16 cellular contexts compared by ENCODE assay signal in the genomic region with DNA sequence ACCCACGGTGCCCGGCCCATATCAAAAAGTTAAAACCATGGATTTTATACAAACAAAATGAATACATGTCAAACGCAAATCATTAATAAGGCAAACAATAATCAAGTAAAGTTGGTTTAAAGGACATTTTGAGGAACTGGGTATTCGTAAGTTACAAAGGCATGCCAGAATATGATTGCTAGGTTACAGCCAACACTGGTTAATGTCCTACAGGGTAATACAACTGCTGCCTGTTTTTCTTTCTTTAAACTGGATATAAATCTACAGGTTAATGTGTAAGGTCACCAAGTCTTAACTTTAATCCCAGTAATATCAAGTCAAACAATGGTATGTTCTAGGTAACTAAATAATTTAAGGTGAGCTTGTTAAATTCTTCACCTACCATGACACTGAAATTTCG.
A peak's percentile ranks its signal among the peaks of the same experiment; 100 is the strongest.
DNase-seq lines count a peak whose midpoint lies in the region; ATAC-seq, FAIRE-seq and TF ChIP-seq lines count a peak whose summit lies in the region.
"Had no signal": no experiment of that assay in that cellular context is flagged by ENCODE, and none has a peak within 500 bp of the region (broad histone marks: within the 10 kb centered on the region; RNA-seq: fewer than 3 reads in every experiment).

No MANE protein-coding gene starts in this region.

- in situ Hi-C loops in HepG2 (cut with HindIII; ENCODE audit: extremely low pct_ligation_motif_present, low pct_unique_long_range_greater_than_20kb) = no loop called here

- H3K4me3 ChIP-seq in HepG2 (replicated peaks in 1 of 3; ENCODE audit: insufficient read depth in 1 of 3, low read depth in 2 of 3, low read length in 3 of 3) (no peak overlapping the region), right lobe of liver (no peak overlapping the region), H1 (ENCODE audit: extremely low read depth in 1 of 4, insufficient read depth in 2 of 4, low read depth in 3 of 4, low read length in 4 of 4) (no peak overlapping the region), tibial artery (no peak overlapping the region), BE2C (ENCODE audit: low read depth, low read length) (no peak overlapping the region)

- H3K27me3 ChIP-seq in HepG2 (ENCODE audit: control insufficient read depth in 1 of 2, insufficient read depth in 2 of 2, low read length in 2 of 2) = no peaks in the 10 kb centered on the region
- no peaks in the 10 kb centered on the region for H3K27me3 ChIP-seq in right lobe of liver
- H3K27me3 ChIP-seq in H1 (replicated peaks in 1 of 4; ENCODE audit: control insufficient read depth in 3 of 4, extremely low read depth in 1 of 4, insufficient read depth in 3 of 4, low read length in 3 of 4) = no peaks in the 10 kb centered on the region
- no peaks in the 10 kb centered on the region for H3K27me3 ChIP-seq in tibial artery
- 0 out of 2 replicates have a peak, but pooled peaks cover 3% of the 10 kb centered on the region for H3K27me3 ChIP-seq in BE2C

- H3K18ac ChIP-seq in H1 (ENCODE audit: extremely low read depth, low read length) = peak overlapping the region; percentile 15; the same call in 1 of the 2 replicates

- H2BK20ac ChIP-seq in H1 (ENCODE audit: low read length) = no peak overlapping the region

- no peak for ATAC-seq in HepG2
- no peak for ATAC-seq in right lobe of liver
- ATAC-seq in HG03135 (IDR thresholded peaks at IDR 0.05; ENCODE audit: unreplicated experiment) = no peak
- ATAC-seq: HCT116 had no signal

- CTCF ChIA-PET in HepG2 (lab: Yijun Ruan, JAX; ENCODE audit: low intra/inter-chr PET ratio, low total read pairs) = no interaction called here
- CTCF ChIA-PET in H1 (lab: Charles Lee; ENCODE audit: partially characterized antibody) = interaction anchor here (1.0 to 1.2 kb wide), 2 partner anchors 10 to 460 kb away, joined by 4 read pairs; no protein-coding TSS in a partner anchor

- peaks cover 85% of the 10 kb centered on the region for H3K4me1 ChIP-seq in HepG2 (ENCODE audit: insufficient read depth, low read length)
- H3K4me1 ChIP-seq in right lobe of liver = peaks cover 0 to 29% (median 2%) of the 10 kb centered on the region in 4 donors
- H3K4me1 ChIP-seq in H1 (replicated peaks in 1 of 4; ENCODE audit: control insufficient read depth in 3 of 4, insufficient read depth in 4 of 4, low read length in 3 of 4) = peaks cover 0 to 30% (median 18%) of the 10 kb centered on the region in 4 experiments; a peak in 4 of 7 replicates
- peaks cover 0 to 51% (median 6%) of the 10 kb centered on the region in 4 donors for H3K4me1 ChIP-seq in tibial artery
- H3K4me1 ChIP-seq in BE2C = no peaks in the 10 kb centered on the region

- no peak overlapping the region for H4K8ac ChIP-seq in H1 (ENCODE audit: extremely low read depth, insufficient read depth, low read length)

- H3K23me2 ChIP-seq in H1 (ENCODE audit: low read depth, low read length) = no peaks in the 10 kb centered on the region

- no peak overlapping the region for H2BK120ac ChIP-seq in H1 (replicated peaks; ENCODE audit: low read depth, low read length)

- TF ChIP-seq POLR2A in HepG2 (IDR thresholded peaks at IDR 0.05; ENCODE audit: insufficient read depth in 1 of 2, low read depth in 2 of 2, low read length in 2 of 2) = no peak
- no peak for TF ChIP-seq POLR2A in right lobe of liver (IDR thresholded peaks at IDR 0.05)
- no peak for TF ChIP-seq POLR2A in H1 (IDR thresholded peaks at IDR 0.05; ENCODE audit: control extremely low read depth in 1 of 2, low read depth in 2 of 2, low read length in 2 of 2)

- no peak overlapping the region for H4K91ac ChIP-seq in H1 (replicated peaks; ENCODE audit: insufficient read length, low read length)

- H3K9ac ChIP-seq in HepG2 (ENCODE audit: insufficient read depth, low read depth, low read length) = no peak overlapping the region
- H3K9ac ChIP-seq in H1 (replicated peaks in 1 of 4; ENCODE audit: extremely low read depth in 1 of 4, low read depth in 3 of 4, low read length in 3 of 4) = no peak overlapping the region

- FAIRE-seq in HepG2 (lab: Jason Lieb, UNC) (no peak), H1 (lab: Jason Lieb, UNC) (peak; percentile 19)
- FAIRE-seq: G401.6, H54 had no signal

- no peak overlapping the region for H3K56ac ChIP-seq in H1 (replicated peaks; ENCODE audit: insufficient read length, low read depth, low read length)

- TF ChIP-seq RAD21 in HepG2 (CRISPR knock-in tag; IDR thresholded peaks at IDR 0.05) (no peak), H1 (IDR thresholded peaks at IDR 0.05 in 1 of 2, conservative IDR thresholded peaks at IDR 0.05 in 1 of 2; ENCODE audit: low read depth in 2 of 2, low read length in 2 of 2) (no peak)

- no peak overlapping the region for H2BK5ac ChIP-seq in H1 (ENCODE audit: low read depth, low read length)

- BruUV-seq in HepG2 (replicated peaks; lab: Mats Ljungman, UMichigan) = no TSS peak

- no peak overlapping the region for H4K5ac ChIP-seq in H1 (ENCODE audit: insufficient read length, low read depth, low read length)

- no peak overlapping the region for H3K4ac ChIP-seq in H1 (replicated peaks; ENCODE audit: insufficient read length, low read depth, low read length)

- H3K79me2 ChIP-seq in HepG2 (ENCODE audit: insufficient read depth, low read length) (peaks cover 25% of the 10 kb centered on the region), H1 (ENCODE audit: control insufficient read depth in 1 of 2, insufficient read depth in 2 of 2, low read length in 2 of 2) (peaks cover 0 to 94% of the 10 kb centered on the region in 2 experiments; a peak in 3 of 4 replicates)

- no peak overlapping the region for H2AK5ac ChIP-seq in H1 (ENCODE audit: low read depth, low read length)

- no peaks in the 10 kb centered on the region for H3K9me3 ChIP-seq in HepG2 (ENCODE audit: low read length)
- no peaks in the 10 kb centered on the region for H3K9me3 ChIP-seq in right lobe of liver
- H3K9me3 ChIP-seq in H1 (ENCODE audit: insufficient read depth in 2 of 2, low read depth in 1 of 2, low read length in 1 of 2) = no peaks in the 10 kb centered on the region
- no peaks in the 10 kb centered on the region for H3K9me3 ChIP-seq in tibial artery
- no peaks in the 10 kb centered on the region for H3K9me3 ChIP-seq in BE2C

- no peak overlapping the region for H3K14ac ChIP-seq in H1 (ENCODE audit: insufficient read length)

- H2BK15ac ChIP-seq in H1 (ENCODE audit: low read length) = no peak overlapping the region

- H3K79me1 ChIP-seq in H1 (ENCODE audit: low read depth, low read length) = peaks cover 6% of the 10 kb centered on the region; the same call in 1 of the 2 replicates

- DNase-seq in HepG2 (ENCODE audit: low spot score) = no peak
- DNase-seq in right lobe of liver = no peak
- no peak for DNase-seq in H1 (ENCODE audit: low read depth in 1 of 2, low spot score in 2 of 2)
- DNase-seq in left kidney (ENCODE audit: low read depth, low spot score) = peak; percentile 31
- DNase-seq in tibial artery = no peak
- no peak for DNase-seq in BE2C
- DNase-seq: ACHN; C1 segment of cervical spinal cord; CD4-positive, alpha-beta T cell; DMS153; DMS79 treated with DMSO at 0.1 percent for 48 hours; EL had no signal

- WGBS in HepG2 (ENCODE audit: low lambda C conversion rate) = 89% methylated on average over 5 of the region's 5 CpGs
- 76% methylated on average over 5 of the region's 5 CpGs for WGBS in right lobe of liver (ENCODE audit: insufficient coverage, low coverage, low lambda C conversion rate, missing lambda C conversion rate)
- 95% methylated on average over 5 of the region's 5 CpGs; no CpG with 5 or more reads in 1 of the 2 experiments for WGBS in H1 (ENCODE audit: extremely low coverage in 1 of 2, insufficient coverage in 1 of 2, insufficient read length in 1 of 2, insufficient replicate concordance in 2 of 2, low coverage in 1 of 2, low lambda C conversion rate in 2 of 2, missing lambda C conversion rate in 1 of 2), 2 experiments

- POLR2A ChIA-PET in HepG2 (lab: Yijun Ruan, JAX) = no interaction called here
- POLR2A ChIA-PET in H1 (lab: Charles Lee; ENCODE audit: partially characterized antibody) = no interaction called here

- H3K4me2 ChIP-seq in HepG2 (ENCODE audit: low read depth, low read length) (0 out of 2 replicates have a peak overlapping the region, but pooled peaks have one; percentile 4), H1 (ENCODE audit: insufficient read depth in 1 of 2, low read depth in 2 of 2, low read length in 2 of 2) (no peak overlapping the region)

- H4K20me1 ChIP-seq in HepG2 (ENCODE audit: insufficient read depth, low read length) = no peaks in the 10 kb centered on the region
- H4K20me1 ChIP-seq in H1 (replicated peaks in 1 of 2; ENCODE audit: control insufficient read depth in 1 of 2, insufficient read depth in 2 of 2, low read length in 2 of 2) = peaks cover 2 to 4% of the 10 kb centered on the region in 2 experiments

- no peak overlapping the region for H2BK12ac ChIP-seq in H1 (ENCODE audit: low read depth, low read length)

- TF ChIP-seq CTCF in HepG2 (CRISPR knock-in tag; IDR thresholded peaks at IDR 0.05) = no peak
- TF ChIP-seq CTCF in right lobe of liver (IDR thresholded peaks at IDR 0.05) = no peak
- no peak for TF ChIP-seq CTCF in H1 (IDR thresholded peaks at IDR 0.05; ENCODE audit: control extremely low read depth in 1 of 3, insufficient read depth in 1 of 3, low read depth in 1 of 3, low read length in 3 of 3)
- TF ChIP-seq CTCF in tibial artery (IDR thresholded peaks at IDR 0.05) = no peak
- no peak for TF ChIP-seq CTCF in BE2C (IDR thresholded peaks at IDR 0.05; ENCODE audit: low read depth, low read length)

- H3K27ac ChIP-seq in HepG2 (ENCODE audit: extremely low read length, insufficient read depth, low read length) = peak overlapping the region; percentile 56
- no peak overlapping the region for H3K27ac ChIP-seq in right lobe of liver
- H3K27ac ChIP-seq in H1 (ENCODE audit: low read depth, low read length) = no peak overlapping the region
- H3K27ac ChIP-seq in tibial artery = no peak overlapping the region

- no peak overlapping the region for H3K23ac ChIP-seq in H1 (ENCODE audit: insufficient read length)

- no peaks in the 10 kb centered on the region for H3K36me3 ChIP-seq in HepG2 (replicated peaks in 1 of 2; ENCODE audit: control insufficient read depth in 1 of 2, insufficient read depth in 2 of 2, low read length in 2 of 2)
- H3K36me3 ChIP-seq in right lobe of liver = no peaks in the 10 kb centered on the region
- no peaks in the 10 kb centered on the region for H3K36me3 ChIP-seq in H1 (ENCODE audit: control insufficient read depth in 2 of 4, insufficient read depth in 4 of 4, low read length in 3 of 4)
- no peaks in the 10 kb centered on the region for H3K36me3 ChIP-seq in tibial artery
- no peaks in the 10 kb centered on the region for H3K36me3 ChIP-seq in BE2C

- intact Hi-C loops in HepG2 (cut with micrococcal nuclease; ENCODE audit: unreplicated experiment) (loop anchor here (5.0 kb wide), 2 partner anchors 100 to 165 kb away; a partner anchor contains a TSS), right lobe of liver (cut with DNase I) (no loop called here), tibial artery (cut with DNase I; ENCODE audit: low total_unique reads) (no loop called here)

- H2AFZ ChIP-seq in HepG2 (ENCODE audit: low read length) (no peak overlapping the region), H1 (ENCODE audit: low read length) (no peak overlapping the region)

- TF ChIP-seq EP300 in HepG2 (IDR thresholded peaks at IDR 0.05; ENCODE audit: low read depth in 2 of 2, low read length in 2 of 2) (no peak), HepG2 (CRISPR knock-in tag; IDR thresholded peaks at IDR 0.05; ENCODE audit: borderline replicate concordance) (no peak), H1 (IDR thresholded peaks at IDR 0.05; ENCODE audit: borderline replicate concordance in 1 of 2, low read depth in 2 of 2, low read length in 2 of 2) (no peak)
